In genomic region chr3:50607271-50608091, GRCh38 we compare ENCODE assay signal across 1 cellular context.
TF ChIP-seq lines count a peak whose summit lies in the region.

No MANE protein-coding gene starts in this region.

TF ChIP-seq in K562, 482 proteins besides CTCF, POLR2A, EP300 and RAD21 (continued from another document and continues in another):
- TF ChIP-seq SAP30 (IDR thresholded peaks at IDR 0.05; ENCODE audit: borderline replicate concordance, insufficient read depth, low read depth, low read length, poor library complexity, severe bottlenecking) (peak; percentile 41), BRF1 (IDR thresholded peaks at IDR 0.05; ENCODE audit: borderline replicate concordance, extremely low read depth, insufficient read length) (no peak), MAZ (CRISPR knock-in tag; conservative IDR thresholded peaks at IDR 0.05 in 1 of 2, IDR thresholded peaks at IDR 0.05 in 1 of 2) (0 out of 4 replicates have a peak, but pooled peaks of 1 of the 2 experiments have one; percentile 20), KAT8 (IDR thresholded peaks at IDR 0.05; ENCODE audit: low read depth) (no peak), PHF21A (IDR thresholded peaks at IDR 0.05; ENCODE audit: borderline replicate concordance, low read depth) (no peak), IRF1 (CRISPR knock-in tag; IDR thresholded peaks at IDR 0.05; ENCODE audit: borderline replicate concordance) (no peak), ZFX (CRISPR knock-in tag; IDR thresholded peaks at IDR 0.05) (0 out of 2 replicates have a peak, but pooled peaks have one; percentile 16), ATF1 (CRISPR knock-in tag; IDR thresholded peaks at IDR 0.05) (no peak), ATF1 (tag; IDR thresholded peaks at IDR 0.05) (0 out of 2 replicates have a peak, but pooled peaks have one; percentile 26), DNMT1 (IDR thresholded peaks at IDR 0.05) (no peak), ZNF668 (CRISPR knock-in tag; IDR thresholded peaks at IDR 0.05) (no peak), SRSF3 (IDR thresholded peaks at IDR 0.05; ENCODE audit: insufficient read depth, low read length) (no peak), DDX20 (tag; IDR thresholded peaks at IDR 0.05; ENCODE audit: low read depth) (no peak), SIN3A (IDR thresholded peaks at IDR 0.05; ENCODE audit: borderline replicate concordance in 2 of 2, control insufficient read depth in 1 of 2, low read depth in 2 of 2, low read length in 2 of 2) (0 out of 4 replicates have a peak, but pooled peaks of 1 of the 2 experiments have one; percentile 19), MAX (CRISPR knock-in tag; IDR thresholded peaks at IDR 0.05) (0 out of 2 replicates have a peak, but pooled peaks have one; percentile 33), KDM5B (IDR thresholded peaks at IDR 0.05; ENCODE audit: insufficient replicate concordance, low read depth, low read length) (no peak), ZNF511 (CRISPR knock-in tag; IDR thresholded peaks at IDR 0.05) (no peak), POU5F1 (IDR thresholded peaks at IDR 0.05; ENCODE audit: borderline replicate concordance, low read depth, low read length, partially characterized antibody) (no peak), ZBTB11 (CRISPR knock-in tag; IDR thresholded peaks at IDR 0.05) (peak in 2 of 3 experiments; percentile 74 to 84; a peak in 4 of 6 replicates), ZBTB40 (IDR thresholded peaks at IDR 0.05) (peak; percentile 73), ZBTB40 (CRISPR knock-in tag; IDR thresholded peaks at IDR 0.05) (no peak), CTCFL (IDR thresholded peaks at IDR 0.05; ENCODE audit: borderline replicate concordance, insufficient read depth, low read depth, low read length, poor library complexity, severe bottlenecking) (no peak), NCOA4 (IDR thresholded peaks at IDR 0.05; ENCODE audit: partially characterized antibody) (no peak), SNRNP70 (optimal IDR thresholded peaks at IDR 0.05; ENCODE audit: low read depth, low read length) (no peak), HOXB6 (CRISPR knock-in tag; IDR thresholded peaks at IDR 0.05; ENCODE audit: borderline replicate concordance) (no peak), RERE (CRISPR knock-in tag; IDR thresholded peaks at IDR 0.05; ENCODE audit: borderline replicate concordance) (no peak)
